ENCODE assay signal across 9 cellular contexts in genomic region chr5:147509041-147509709, GRCh38. TPM values are rescaled to one million over a fixed set of nuclear protein-coding genes. Genes with fewer than 3 reads are reported as not detected.
DNase-seq lines count a peak whose midpoint lies in the region; ATAC-seq and TF ChIP-seq lines count a peak whose summit lies in the region.
"Had no signal": no experiment of that assay in that cellular context is flagged by ENCODE, and none has a peak within 500 bp of the region (broad histone marks: within the 10 kb centered on the region; RNA-seq: fewer than 3 reads in every experiment).

No MANE protein-coding gene starts in this region.

- peak overlapping the region; percentile 89 to 96 (median 90) for H3K4me3 Mint-ChIP-seq in brain
- peak overlapping the region; percentile 92 for H3K4me3 Mint-ChIP-seq in type B pancreatic cell
- H3K4me3 Mint-ChIP-seq in naive thymus-derived CD4-positive, alpha-beta T cell, result no peak overlapping the region

- CTCF ChIA-PET in naive thymus-derived CD4-positive, alpha-beta T cell (lab: Charles Lee), result no interaction called here

- peaks cover 27% of the 10 kb centered on the region for H3K27me3 Mint-ChIP-seq in brain
- H3K27me3 Mint-ChIP-seq in type B pancreatic cell, result peaks cover 61% of the 10 kb centered on the region
- H3K27me3 Mint-ChIP-seq in naive thymus-derived CD4-positive, alpha-beta T cell, result peaks cover 36 to 48% (median 40%) of the 10 kb centered on the region in 5 donors

- intact Hi-C loops in left colon (cut with DNase I, micrococcal nuclease), result loop anchor here in 1 of 2 donors (10.0 kb wide), 1 partner anchor 54 kb away; no protein-coding TSS in a partner anchor
- intact Hi-C loops in naive thymus-derived CD4-positive, alpha-beta T cell (cut with micrococcal nuclease), result no loop called here

- no peaks in the 10 kb centered on the region for H3K27me3 ChIP-seq in naive thymus-derived CD4-positive, alpha-beta T cell (ENCODE audit: control insufficient read depth in 2 of 2, insufficient read depth in 2 of 2, low read length in 2 of 2)

- H3K27ac Mint-ChIP-seq in brain (peak overlapping the region; percentile 88 to 98 (median 97)), type B pancreatic cell (peak overlapping the region; percentile 72)
- H3K27ac Mint-ChIP-seq in naive thymus-derived CD4-positive, alpha-beta T cell, result no peak overlapping the region

- peak; percentile 37 for ATAC-seq in left colon
- ATAC-seq in naive thymus-derived CD4-positive, alpha-beta T cell, result no peak
- ATAC-seq in HG03039 (IDR thresholded peaks at IDR 0.05; ENCODE audit: unreplicated experiment), result no peak
- no peak for ATAC-seq in HG03159 (IDR thresholded peaks at IDR 0.05; ENCODE audit: unreplicated experiment)

- DNase-seq in SHP77 (lab: John Stamatoyannopoulos, UW) (peak; percentile 30 to 35), SHP77 treated with DMSO at 0.1 percent for 48 hours (lab: John Stamatoyannopoulos, UW) (no peak), left colon (peak in 1 of 2 donors; percentile 15), type B pancreatic cell (ENCODE audit: extremely low spot score, unreplicated experiment) (peak; percentile 73)
- DNase-seq in naive thymus-derived CD4-positive, alpha-beta T cell, result no peak
- DNase-seq: DND-41 had no signal

- H3K4me1 ChIP-seq in naive thymus-derived CD4-positive, alpha-beta T cell (ENCODE audit: control insufficient read depth in 2 of 2, insufficient read depth in 2 of 2, low read length in 2 of 2), result no peaks in the 10 kb centered on the region

- TF ChIP-seq CTCF in brain (conservative IDR thresholded peaks at IDR 0.05), result no peak
- TF ChIP-seq CTCF in type B pancreatic cell (conservative IDR thresholded peaks at IDR 0.05), result no peak

- H3K27ac ChIP-seq in naive thymus-derived CD4-positive, alpha-beta T cell (ENCODE audit: low read depth, low read length), result no peak overlapping the region

- H3K36me3 Mint-ChIP-seq in brain (no peaks in the 10 kb centered on the region), type B pancreatic cell (no peaks in the 10 kb centered on the region)
- H3K36me3 Mint-ChIP-seq in naive thymus-derived CD4-positive, alpha-beta T cell, result peaks cover 0 to 11% (median 0%) of the 10 kb centered on the region in 5 donors

- H3K4me1 Mint-ChIP-seq in brain (peaks cover 52% of the 10 kb centered on the region), type B pancreatic cell (ENCODE audit: unreplicated experiment) (peaks cover 23% of the 10 kb centered on the region)
- H3K4me1 Mint-ChIP-seq in naive thymus-derived CD4-positive, alpha-beta T cell, result peaks cover 0 to 5% (median 5%) of the 10 kb centered on the region in 7 donors

- H3K9me3 ChIP-seq in naive thymus-derived CD4-positive, alpha-beta T cell (ENCODE audit: control insufficient read depth in 2 of 3, low read length in 3 of 3), result no peaks in the 10 kb centered on the region

- no peak overlapping the region for H3K4me3 ChIP-seq in naive thymus-derived CD4-positive, alpha-beta T cell (ENCODE audit: low read length)

- POLR2A ChIA-PET in naive thymus-derived CD4-positive, alpha-beta T cell (lab: Charles Lee), result no interaction called here

- no peaks in the 10 kb centered on the region for H3K36me3 ChIP-seq in naive thymus-derived CD4-positive, alpha-beta T cell (ENCODE audit: control insufficient read depth in 2 of 3, insufficient read depth in 3 of 3, low read length in 3 of 3)

- H3K9me3 Mint-ChIP-seq in brain (no peaks in the 10 kb centered on the region), type B pancreatic cell (no peaks in the 10 kb centered on the region)
- H3K9me3 Mint-ChIP-seq in naive thymus-derived CD4-positive, alpha-beta T cell, result peaks cover 0 to 15% (median 5%) of the 10 kb centered on the region in 11 donors

RNA-seq across cellular contexts. Expression of gene DPYSL3, which starts 0.7 kb away (rescaled TPM):
- polyA plus RNA-seq in brain (ENCODE audit: insufficient read depth, low read depth, low replicate concordance), result 389 TPM
- total RNA-seq in left colon, result 10 to 100 TPM in 1 of 2 donors, 1 to 10 TPM in 1; 10.0 to 23.9 TPM
- total RNA-seq in type B pancreatic cell (ENCODE audit: low replicate concordance), result 11.9 and 36.0 TPM in 2 replicates
- 1 to 10 TPM in 1 of 5 experiments, under 1 TPM in 2, not detected in 2; 0.08 to 1.2 (median 0.11) TPM for total RNA-seq in naive thymus-derived CD4-positive, alpha-beta T cell
- not detected for polyA plus RNA-seq in naive thymus-derived CD4-positive, alpha-beta T cell

Comparison
In these comparisons a context has a peak if more than half of its experiments do, and no peak if none do; other contexts are left out.
1. DNase-seq: peak in SHP77 (2 of 2) and type B pancreatic cell (single experiment); none in SHP77 treated with DMSO at 0.1 percent for 48 hours (single experiment) and naive thymus-derived CD4-positive, alpha-beta T cell (0 of 9).
2. H3K27ac Mint-ChIP-seq: peak in brain (5 of 5) and type B pancreatic cell (single experiment); none in naive thymus-derived CD4-positive, alpha-beta T cell (0 of 9).
3. H3K4me3 Mint-ChIP-seq: peak in brain (5 of 5) and type B pancreatic cell (single experiment); none in naive thymus-derived CD4-positive, alpha-beta T cell (0 of 10).